ENCODE assay signal across 29 cellular contexts in the genomic region with DNA sequence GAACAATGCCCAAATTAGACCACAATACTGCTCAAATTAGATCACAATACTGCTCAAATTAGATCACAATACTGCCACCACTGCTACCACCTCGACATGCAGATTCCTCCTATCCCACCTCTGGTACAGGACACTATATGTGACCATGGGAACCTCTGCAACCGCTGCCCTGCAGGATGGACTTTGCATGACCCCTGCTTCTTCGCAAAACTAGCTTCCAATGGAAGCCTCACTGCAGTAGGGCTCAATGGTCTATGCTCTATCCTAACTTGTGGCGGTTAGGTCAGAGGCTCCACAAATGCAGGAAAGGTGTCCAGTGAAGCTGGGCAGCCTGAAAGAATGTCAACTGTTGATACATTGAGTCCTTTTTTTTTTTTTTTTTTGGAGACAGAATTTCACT.
"Had no signal": no experiment of that assay in that cellular context is flagged by ENCODE, and none has a peak within 500 bp of the region (broad histone marks: within the 10 kb centered on the region; RNA-seq: fewer than 3 reads in every experiment).

No MANE protein-coding gene starts in this region.

- H3K27ac ChIP-seq: left lung, lower lobe of right lung, pancreas, prostate gland, sigmoid colon, tibial nerve, uterus had no signal

- H3K9me3 Mint-ChIP-seq: immature natural killer cell; naive thymus-derived CD8-positive, alpha-beta T cell; nephron; neural crest cell; stimulated activated effector memory CD8-positive, alpha-beta T cell treated with anti-CD3 and anti-CD28 coated beads, Interleukin-12 subunit alpha, Interleukin-12 subunit beta, amount 100 ng/mL, for 72 hours; stimulated activated naive CD8-positive, alpha-beta T cell treated with anti-CD3 and anti-CD28 coated beads, Interleukin-15, amount 100 ng/mL, for 72 hours; type B pancreatic cell had no signal

- H3K27me3 Mint-ChIP-seq: stimulated activated naive CD8-positive, alpha-beta T cell treated with anti-CD3 and anti-CD28 coated beads, Interleukin-15, amount 100 ng/mL, for 72 hours; type B pancreatic cell had no signal

- H3K4me3 Mint-ChIP-seq: immature natural killer cell; naive thymus-derived CD8-positive, alpha-beta T cell; nephron; neural crest cell; stimulated activated effector memory CD8-positive, alpha-beta T cell treated with anti-CD3 and anti-CD28 coated beads, Interleukin-12 subunit alpha, Interleukin-12 subunit beta, amount 100 ng/mL, for 72 hours; stimulated activated naive CD8-positive, alpha-beta T cell treated with anti-CD3 and anti-CD28 coated beads, Interleukin-15, amount 100 ng/mL, for 72 hours; type B pancreatic cell had no signal

- DNase-seq: hypothalamus; immature natural killer cell; kidney; left colon; left lung; lower lobe of right lung; mammary epithelial cell; mesenchymal stem cell; naive thymus-derived CD8-positive, alpha-beta T cell; nucleus accumbens; pancreas; posterior cingulate gyrus; retina; right cardiac atrium; sigmoid colon; small intestine; spleen; stimulated activated CD4-positive, alpha-beta T cell treated with anti-CD3 and anti-CD28 coated beads, Interleukin-4, amount 100 ng/mL, for 24 hours; stimulated activated naive CD4-positive, alpha-beta T cell treated with Interleukin-2 at 50 U/mL for 16 hours; stimulated activated naive CD8-positive, alpha-beta T cell treated with anti-CD3 and anti-CD28 coated beads, Interleukin-15, amount 100 ng/mL, for 72 hours; substantia nigra; uterus had no signal

- H3K4me3 ChIP-seq: left lung, lower lobe of right lung, pancreas, prostate gland, sigmoid colon, spleen, tibial nerve, uterus had no signal

- H3K4me1 Mint-ChIP-seq: immature natural killer cell; nephron; neural crest cell; stimulated activated effector memory CD8-positive, alpha-beta T cell treated with anti-CD3 and anti-CD28 coated beads, Interleukin-12 subunit alpha, Interleukin-12 subunit beta, amount 100 ng/mL, for 72 hours; stimulated activated naive CD8-positive, alpha-beta T cell treated with anti-CD3 and anti-CD28 coated beads, Interleukin-15, amount 100 ng/mL, for 72 hours had no signal

- H3K27me3 ChIP-seq: left lung, pancreas, sigmoid colon, spleen, tibial nerve, uterus had no signal

- H3K27ac Mint-ChIP-seq: immature natural killer cell; naive thymus-derived CD8-positive, alpha-beta T cell; nephron; stimulated activated effector memory CD8-positive, alpha-beta T cell treated with anti-CD3 and anti-CD28 coated beads, Interleukin-12 subunit alpha, Interleukin-12 subunit beta, amount 100 ng/mL, for 72 hours; stimulated activated naive CD8-positive, alpha-beta T cell treated with anti-CD3 and anti-CD28 coated beads, Interleukin-15, amount 100 ng/mL, for 72 hours; type B pancreatic cell had no signal

- H3K36me3 Mint-ChIP-seq: immature natural killer cell; naive thymus-derived CD8-positive, alpha-beta T cell; stimulated activated effector memory CD8-positive, alpha-beta T cell treated with anti-CD3 and anti-CD28 coated beads, Interleukin-12 subunit alpha, Interleukin-12 subunit beta, amount 100 ng/mL, for 72 hours; type B pancreatic cell had no signal

- H3K9me3 ChIP-seq: left lung, lower lobe of right lung, pancreas, prostate gland, sigmoid colon, spleen, tibial nerve, uterus had no signal

- H3K4me1 ChIP-seq: left lung, lower lobe of right lung, pancreas, prostate gland, sigmoid colon, uterus had no signal

- ATAC-seq: left colon; left lung; lower lobe of right lung; naive thymus-derived CD8-positive, alpha-beta T cell; pancreas; right cardiac atrium; stimulated activated effector memory CD8-positive, alpha-beta T cell treated with anti-CD3 and anti-CD28 coated beads, Interleukin-12 subunit alpha, Interleukin-12 subunit beta, amount 100 ng/mL, for 72 hours; stimulated activated naive CD8-positive, alpha-beta T cell treated with anti-CD3 and anti-CD28 coated beads, Interleukin-15, amount 100 ng/mL, for 72 hours had no signal

- H3K36me3 ChIP-seq: left lung, lower lobe of right lung, pancreas, prostate gland, sigmoid colon, spleen, tibial nerve, uterus had no signal

- FAIRE-seq: islet of Langerhans, kidney, pancreas, small intestine had no signal
